14 cellular contexts compared by ENCODE assay signal in the genomic region with DNA sequence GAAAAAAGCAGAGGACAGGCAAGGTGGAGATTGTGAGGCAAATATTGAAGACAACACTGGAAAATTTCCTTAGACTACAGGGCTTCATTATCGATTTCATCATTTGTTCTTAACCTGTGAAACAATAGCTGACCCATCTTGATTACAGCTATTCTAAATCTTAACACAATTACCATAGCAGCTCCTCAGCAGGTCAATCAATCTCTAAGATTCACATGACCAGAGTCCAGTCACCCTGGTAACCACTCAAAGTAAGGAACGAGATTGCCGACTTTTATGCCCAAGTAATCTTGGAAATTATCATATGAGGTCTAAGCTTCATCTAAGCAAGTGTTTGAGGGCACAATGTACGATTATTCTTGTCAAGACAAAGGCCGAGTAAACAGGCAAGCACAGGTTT.
"Had no signal": no experiment of that assay in that cellular context is flagged by ENCODE, and none has a peak within 500 bp of the region (broad histone marks: within the 10 kb centered on the region; RNA-seq: fewer than 3 reads in every experiment).

No MANE protein-coding gene starts in this region.

- DNase-seq: activated CD8-positive, alpha-beta memory T cell treated with anti-CD3 and anti-CD28 coated beads, Interleukin-2, amount 50 U/mL, for 48 hours; activated CD8-positive, alpha-beta T cell treated with anti-CD3 and anti-CD28 coated beads, Interleukin-2, amount 10 ng/mL, durations not matched to agents 7 days and 5 days; activated naive CD4-positive, alpha-beta T cell treated with anti-CD3 and anti-CD28 coated beads for 36 hours; central memory CD4-positive, alpha-beta T cell; effector memory CD4-positive, alpha-beta T cell; hypothalamus; kidney glomerular epithelial cell; lower lobe of right lung; pancreas; retina; stimulated activated CD4-positive, alpha-beta T cell treated with anti-CD3 and anti-CD28 coated beads, Interleukin-15, amount 100 ng/mL, for 24 hours; stimulated activated CD4-positive, alpha-beta T cell treated with anti-CD3 and anti-CD28 coated beads, Interleukin-4, amount 100 ng/mL, for 24 hours; stomach had no signal

- H3K9me3 Mint-ChIP-seq: activated naive CD4-positive, alpha-beta T cell treated with anti-CD3 and anti-CD28 coated beads for 36 hours had no signal

- H3K4me1 ChIP-seq: pancreas had no signal

- H3K27ac Mint-ChIP-seq: activated CD8-positive, alpha-beta T cell treated with anti-CD3 and anti-CD28 coated beads, Interleukin-2, amount 10 ng/mL, durations not matched to agents 7 days and 5 days; activated naive CD4-positive, alpha-beta T cell treated with anti-CD3 and anti-CD28 coated beads for 36 hours had no signal

- H3K27me3 ChIP-seq: pancreas, stomach had no signal

- H3K27ac ChIP-seq: lower lobe of right lung, pancreas, stomach had no signal

- H3K36me3 ChIP-seq: lower lobe of right lung, pancreas, thoracic aorta had no signal

- H3K4me3 Mint-ChIP-seq: activated CD8-positive, alpha-beta T cell treated with anti-CD3 and anti-CD28 coated beads, Interleukin-2, amount 10 ng/mL, durations not matched to agents 7 days and 5 days; activated naive CD4-positive, alpha-beta T cell treated with anti-CD3 and anti-CD28 coated beads for 36 hours had no signal

- H3K9me3 ChIP-seq: lower lobe of right lung, pancreas, stomach, thoracic aorta had no signal

- ATAC-seq: activated CD8-positive, alpha-beta T cell treated with anti-CD3 and anti-CD28 coated beads, Interleukin-2, amount 10 ng/mL, durations not matched to agents 7 days and 5 days; pancreas had no signal

- H3K4me3 ChIP-seq: lower lobe of right lung, pancreas, stomach, thoracic aorta had no signal
